ENCODE assay signal across 13 cellular contexts in genomic region chr11:130873766-130874165, GRCh38. TPM values are rescaled to one million over a fixed set of nuclear protein-coding genes. Genes with fewer than 3 reads are reported as not detected.
DNase-seq lines count a peak whose midpoint lies in the region; TF ChIP-seq lines count a peak whose summit lies in the region.
"Had no signal": no experiment of that assay in that cellular context is flagged by ENCODE, and none has a peak within 500 bp of the region (broad histone marks: within the 10 kb centered on the region; RNA-seq: fewer than 3 reads in every experiment).

No MANE protein-coding gene starts in this region.

- no peak overlapping the region for H3K4me3 ChIP-seq in HAP-1
- H3K4me3 ChIP-seq: lung had no signal

- H3K36me3 ChIP-seq in HAP-1 (replicated peaks): no peaks in the 10 kb centered on the region

- no peaks in the 10 kb centered on the region for H3K27me3 ChIP-seq in HAP-1 (ENCODE audit: low read depth)

- no peaks in the 10 kb centered on the region for H3K9me3 ChIP-seq in HAP-1

- H3K27ac ChIP-seq in angular gyrus (ENCODE audit: low read depth, low read length) (peak overlapping the region; percentile 91), temporal lobe (ENCODE audit: low read depth, low read length) (peak overlapping the region; percentile 84)

- peak; percentile 41 for DNase-seq in glomerular visceral epithelial cell (ENCODE audit: extremely low spot score)
- DNase-seq in GM13976 (ENCODE audit: low spot score): no peak
- DNase-seq in HAP-1 (ENCODE audit: low spot score in 2 of 2): no peak
- no peak for DNase-seq in nucleus accumbens (lab: John Stamatoyannopoulos, UW)
- DNase-seq: activated CD8-positive, alpha-beta memory T cell treated with anti-CD3 and anti-CD28 coated beads for 24 hours; CD8-positive, alpha-beta memory T cell; MM.1S; OCI-M1; stimulated activated naive CD8-positive, alpha-beta T cell treated with anti-CD3 and anti-CD28 coated beads, Interleukin-15, amount 100 ng/mL, for 72 hours had no signal

- TF ChIP-seq CTCF in GM13976 (IDR thresholded peaks at IDR 0.05; ENCODE audit: borderline replicate concordance, control extremely low read depth, extremely low read depth, insufficient read depth, missing control alignments): no peak

- no peak for TF ChIP-seq RAD21 in Ishikawa (IDR thresholded peaks at IDR 0.05; ENCODE audit: low read depth)

- peak; percentile 33; the same call in 1 of the 2 replicates for TF ChIP-seq EP300 in Ishikawa (IDR thresholded peaks at IDR 0.05; ENCODE audit: borderline replicate concordance)

- in situ Hi-C loops in GM13976 (cut with MboI; ENCODE audit: low sequenced_read_pairs, unreplicated experiment): loop anchor here (25.0 kb wide), 1 partner anchor 661 kb away; no protein-coding TSS in a partner anchor
- in situ Hi-C loops in HAP-1 (cut with MboI; ENCODE audit: low sequenced_read_pairs): no loop called here

- H3K4me1 ChIP-seq in HAP-1: no peaks in the 10 kb centered on the region

TF ChIP-seq in Ishikawa, 13 proteins besides CTCF, POLR2A, EP300 and RAD21:
- TF ChIP-seq CEBPB (IDR thresholded peaks at IDR 0.05) (no peak), TEAD4 (IDR thresholded peaks at IDR 0.05) (peak; percentile 32; the same call in 1 of the 2 replicates)
TF ChIP-seq in Ishikawa: peak in this region for 1.

RNA-seq across cellular contexts. Expression of gene SNX19, which starts 42.5 kb away (rescaled TPM):
- total RNA-seq in temporal lobe: 44.3 TPM
